Comparison of ENCODE assay signal across 1 cellular context in the genomic region with DNA sequence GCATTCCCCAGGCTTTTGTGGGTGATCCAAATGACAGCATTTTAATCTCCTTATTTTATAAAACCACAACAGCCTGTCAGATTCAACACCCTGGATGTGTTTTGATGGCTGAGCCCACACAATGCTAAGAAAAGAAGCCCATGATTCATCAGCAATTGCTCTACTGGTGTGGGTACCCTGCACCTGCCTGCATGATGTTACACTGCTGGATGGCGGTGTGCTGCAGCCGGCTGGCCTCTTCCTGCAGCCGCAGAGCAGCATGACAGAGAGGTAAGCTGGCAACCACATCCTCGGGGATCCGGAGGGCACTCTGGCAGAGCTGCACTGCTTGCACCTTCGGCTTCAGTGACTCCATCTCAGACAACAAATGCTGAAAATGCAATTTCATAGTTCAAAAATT.
TF ChIP-seq lines count a peak whose summit lies in the region.

No MANE protein-coding gene starts in this region.

TF ChIP-seq in H1, 55 proteins besides CTCF, POLR2A, EP300 and RAD21 (continued from another document):
- TF ChIP-seq, protein P1, sequence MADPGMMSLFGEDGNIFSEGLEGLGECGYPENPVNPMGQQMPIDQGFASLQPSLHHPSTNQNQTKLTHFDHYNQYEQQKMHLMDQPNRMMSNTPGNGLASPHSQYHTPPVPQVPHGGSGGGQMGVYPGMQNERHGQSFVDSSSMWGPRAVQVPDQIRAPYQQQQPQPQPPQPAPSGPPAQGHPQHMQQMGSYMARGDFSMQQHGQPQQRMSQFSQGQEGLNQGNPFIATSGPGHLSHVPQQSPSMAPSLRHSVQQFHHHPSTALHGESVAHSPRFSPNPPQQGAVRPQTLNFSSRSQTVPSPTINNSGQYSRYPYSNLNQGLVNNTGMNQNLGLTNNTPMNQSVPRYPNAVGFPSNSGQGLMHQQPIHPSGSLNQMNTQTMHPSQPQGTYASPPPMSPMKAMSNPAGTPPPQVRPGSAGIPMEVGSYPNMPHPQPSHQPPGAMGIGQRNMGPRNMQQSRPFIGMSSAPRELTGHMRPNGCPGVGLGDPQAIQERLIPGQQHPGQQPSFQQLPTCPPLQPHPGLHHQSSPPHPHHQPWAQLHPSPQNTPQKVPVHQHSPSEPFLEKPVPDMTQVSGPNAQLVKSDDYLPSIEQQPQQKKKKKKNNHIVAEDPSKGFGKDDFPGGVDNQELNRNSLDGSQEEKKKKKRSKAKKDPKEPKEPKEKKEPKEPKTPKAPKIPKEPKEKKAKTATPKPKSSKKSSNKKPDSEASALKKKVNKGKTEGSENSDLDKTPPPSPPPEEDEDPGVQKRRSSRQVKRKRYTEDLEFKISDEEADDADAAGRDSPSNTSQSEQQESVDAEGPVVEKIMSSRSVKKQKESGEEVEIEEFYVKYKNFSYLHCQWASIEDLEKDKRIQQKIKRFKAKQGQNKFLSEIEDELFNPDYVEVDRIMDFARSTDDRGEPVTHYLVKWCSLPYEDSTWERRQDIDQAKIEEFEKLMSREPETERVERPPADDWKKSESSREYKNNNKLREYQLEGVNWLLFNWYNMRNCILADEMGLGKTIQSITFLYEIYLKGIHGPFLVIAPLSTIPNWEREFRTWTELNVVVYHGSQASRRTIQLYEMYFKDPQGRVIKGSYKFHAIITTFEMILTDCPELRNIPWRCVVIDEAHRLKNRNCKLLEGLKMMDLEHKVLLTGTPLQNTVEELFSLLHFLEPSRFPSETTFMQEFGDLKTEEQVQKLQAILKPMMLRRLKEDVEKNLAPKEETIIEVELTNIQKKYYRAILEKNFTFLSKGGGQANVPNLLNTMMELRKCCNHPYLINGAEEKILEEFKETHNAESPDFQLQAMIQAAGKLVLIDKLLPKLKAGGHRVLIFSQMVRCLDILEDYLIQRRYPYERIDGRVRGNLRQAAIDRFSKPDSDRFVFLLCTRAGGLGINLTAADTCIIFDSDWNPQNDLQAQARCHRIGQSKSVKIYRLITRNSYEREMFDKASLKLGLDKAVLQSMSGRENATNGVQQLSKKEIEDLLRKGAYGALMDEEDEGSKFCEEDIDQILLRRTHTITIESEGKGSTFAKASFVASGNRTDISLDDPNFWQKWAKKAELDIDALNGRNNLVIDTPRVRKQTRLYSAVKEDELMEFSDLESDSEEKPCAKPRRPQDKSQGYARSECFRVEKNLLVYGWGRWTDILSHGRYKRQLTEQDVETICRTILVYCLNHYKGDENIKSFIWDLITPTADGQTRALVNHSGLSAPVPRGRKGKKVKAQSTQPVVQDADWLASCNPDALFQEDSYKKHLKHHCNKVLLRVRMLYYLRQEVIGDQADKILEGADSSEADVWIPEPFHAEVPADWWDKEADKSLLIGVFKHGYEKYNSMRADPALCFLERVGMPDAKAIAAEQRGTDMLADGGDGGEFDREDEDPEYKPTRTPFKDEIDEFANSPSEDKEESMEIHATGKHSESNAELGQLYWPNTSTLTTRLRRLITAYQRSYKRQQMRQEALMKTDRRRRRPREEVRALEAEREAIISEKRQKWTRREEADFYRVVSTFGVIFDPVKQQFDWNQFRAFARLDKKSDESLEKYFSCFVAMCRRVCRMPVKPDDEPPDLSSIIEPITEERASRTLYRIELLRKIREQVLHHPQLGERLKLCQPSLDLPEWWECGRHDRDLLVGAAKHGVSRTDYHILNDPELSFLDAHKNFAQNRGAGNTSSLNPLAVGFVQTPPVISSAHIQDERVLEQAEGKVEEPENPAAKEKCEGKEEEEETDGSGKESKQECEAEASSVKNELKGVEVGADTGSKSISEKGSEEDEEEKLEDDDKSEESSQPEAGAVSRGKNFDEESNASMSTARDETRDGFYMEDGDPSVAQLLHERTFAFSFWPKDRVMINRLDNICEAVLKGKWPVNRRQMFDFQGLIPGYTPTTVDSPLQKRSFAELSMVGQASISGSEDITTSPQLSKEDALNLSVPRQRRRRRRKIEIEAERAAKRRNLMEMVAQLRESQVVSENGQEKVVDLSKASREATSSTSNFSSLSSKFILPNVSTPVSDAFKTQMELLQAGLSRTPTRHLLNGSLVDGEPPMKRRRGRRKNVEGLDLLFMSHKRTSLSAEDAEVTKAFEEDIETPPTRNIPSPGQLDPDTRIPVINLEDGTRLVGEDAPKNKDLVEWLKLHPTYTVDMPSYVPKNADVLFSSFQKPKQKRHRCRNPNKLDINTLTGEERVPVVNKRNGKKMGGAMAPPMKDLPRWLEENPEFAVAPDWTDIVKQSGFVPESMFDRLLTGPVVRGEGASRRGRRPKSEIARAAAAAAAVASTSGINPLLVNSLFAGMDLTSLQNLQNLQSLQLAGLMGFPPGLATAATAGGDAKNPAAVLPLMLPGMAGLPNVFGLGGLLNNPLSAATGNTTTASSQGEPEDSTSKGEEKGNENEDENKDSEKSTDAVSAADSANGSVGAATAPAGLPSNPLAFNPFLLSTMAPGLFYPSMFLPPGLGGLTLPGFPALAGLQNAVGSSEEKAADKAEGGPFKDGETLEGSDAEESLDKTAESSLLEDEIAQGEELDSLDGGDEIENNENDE (IDR thresholded peaks at IDR 0.05; ENCODE audit: insufficient replicate concordance, low read length): no peak
- no peak for TF ChIP-seq FOSL1 (IDR thresholded peaks at IDR 0.05; ENCODE audit: insufficient read depth, low read depth, low read length)
- TF ChIP-seq CTBP2 (IDR thresholded peaks at IDR 0.05; ENCODE audit: borderline replicate concordance, insufficient read depth, insufficient read length, low read length): no peak
- TF ChIP-seq NANOG (IDR thresholded peaks at IDR 0.05; ENCODE audit: insufficient read depth, low read depth, low read length, poor library complexity, severe bottlenecking): no peak
